Comparison of ENCODE assay signal across 1 cellular context in the genomic region with DNA sequence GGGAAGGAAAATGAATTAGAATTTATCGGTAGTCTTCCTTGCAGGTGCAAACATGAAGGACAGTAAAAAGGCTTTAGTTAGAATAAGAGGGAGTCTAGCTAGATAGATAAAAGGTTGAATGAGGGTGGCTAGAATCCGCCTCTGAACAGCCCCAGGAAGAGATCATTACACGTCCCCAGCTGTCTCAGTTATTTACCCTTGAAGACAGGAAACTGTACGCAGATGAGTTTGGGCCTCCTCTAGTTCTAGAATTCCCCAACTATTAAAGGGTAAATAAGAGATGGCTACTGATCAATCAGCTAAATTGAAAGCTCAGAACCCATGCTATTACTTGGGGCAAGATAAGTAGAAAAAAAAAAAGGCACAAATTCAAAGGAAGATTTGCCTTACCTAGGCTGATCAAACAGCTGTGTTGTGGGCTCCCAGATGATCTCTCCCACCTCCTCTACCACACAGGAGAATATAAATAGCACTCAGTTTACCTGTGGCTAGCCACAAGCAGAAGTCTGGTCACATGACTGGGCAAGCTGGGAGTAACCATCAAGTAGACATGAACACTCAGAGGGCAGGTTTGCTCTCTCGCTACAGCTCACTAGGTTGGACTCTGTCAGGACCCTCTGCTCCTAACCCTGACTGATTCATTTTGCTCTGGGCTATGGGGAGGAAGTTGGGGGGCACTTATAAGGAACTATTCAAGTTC.
A peak's percentile ranks its signal among the peaks of the same experiment; 100 is the strongest.
TF ChIP-seq lines count a peak whose summit lies in the region.

No MANE protein-coding gene starts in this region.

TF ChIP-seq in GM12878, 131 proteins besides CTCF, POLR2A, EP300 and RAD21 (continued from another document):
- TF ChIP-seq CEBPZ (IDR thresholded peaks at IDR 0.05; ENCODE audit: low read depth, low read length): no peak
- TF ChIP-seq ZNF274 (IDR thresholded peaks at IDR 0.05; ENCODE audit: insufficient read depth, insufficient read length): no peak
- no peak for TF ChIP-seq YBX1 (IDR thresholded peaks at IDR 0.05)
- TF ChIP-seq PKNOX1 (IDR thresholded peaks at IDR 0.05): no peak
- TF ChIP-seq, protein P1, sequence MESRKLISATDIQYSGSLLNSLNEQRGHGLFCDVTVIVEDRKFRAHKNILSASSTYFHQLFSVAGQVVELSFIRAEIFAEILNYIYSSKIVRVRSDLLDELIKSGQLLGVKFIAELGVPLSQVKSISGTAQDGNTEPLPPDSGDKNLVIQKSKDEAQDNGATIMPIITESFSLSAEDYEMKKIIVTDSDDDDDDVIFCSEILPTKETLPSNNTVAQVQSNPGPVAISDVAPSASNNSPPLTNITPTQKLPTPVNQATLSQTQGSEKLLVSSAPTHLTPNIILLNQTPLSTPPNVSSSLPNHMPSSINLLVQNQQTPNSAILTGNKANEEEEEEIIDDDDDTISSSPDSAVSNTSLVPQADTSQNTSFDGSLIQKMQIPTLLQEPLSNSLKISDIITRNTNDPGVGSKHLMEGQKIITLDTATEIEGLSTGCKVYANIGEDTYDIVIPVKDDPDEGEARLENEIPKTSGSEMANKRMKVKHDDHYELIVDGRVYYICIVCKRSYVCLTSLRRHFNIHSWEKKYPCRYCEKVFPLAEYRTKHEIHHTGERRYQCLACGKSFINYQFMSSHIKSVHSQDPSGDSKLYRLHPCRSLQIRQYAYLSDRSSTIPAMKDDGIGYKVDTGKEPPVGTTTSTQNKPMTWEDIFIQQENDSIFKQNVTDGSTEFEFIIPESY (IDR thresholded peaks at IDR 0.05): no peak
- no peak for TF ChIP-seq CHD1 (IDR thresholded peaks at IDR 0.05; ENCODE audit: low read depth, low read length)
- no peak for TF ChIP-seq ZNF622 (IDR thresholded peaks at IDR 0.05)
- TF ChIP-seq E2F4 (IDR thresholded peaks at IDR 0.05; ENCODE audit: low read depth, low read length): no peak
- TF ChIP-seq YY1 (IDR thresholded peaks at IDR 0.05; ENCODE audit: low read depth, low read length): no peak
- TF ChIP-seq KLF5 (IDR thresholded peaks at IDR 0.05; ENCODE audit: partially characterized antibody): no peak
- TF ChIP-seq WRNIP1 (IDR thresholded peaks at IDR 0.05; ENCODE audit: borderline replicate concordance, low read depth, low read length): no peak
- TF ChIP-seq, protein P2, sequence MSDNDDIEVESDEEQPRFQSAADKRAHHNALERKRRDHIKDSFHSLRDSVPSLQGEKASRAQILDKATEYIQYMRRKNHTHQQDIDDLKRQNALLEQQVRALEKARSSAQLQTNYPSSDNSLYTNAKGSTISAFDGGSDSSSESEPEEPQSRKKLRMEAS (IDR thresholded peaks at IDR 0.05; ENCODE audit: low read depth, low read length): no peak
- TF ChIP-seq TAF1 (IDR thresholded peaks at IDR 0.05; ENCODE audit: borderline replicate concordance, low read depth, low read length): no peak
- peak; percentile 79 for TF ChIP-seq CREM (IDR thresholded peaks at IDR 0.05; ENCODE audit: low read depth)
- TF ChIP-seq SREBF1 (IDR thresholded peaks at IDR 0.05; ENCODE audit: low read length): no peak
- TF ChIP-seq PML (IDR thresholded peaks at IDR 0.05; ENCODE audit: low read length): no peak
- TF ChIP-seq ZNF592 (IDR thresholded peaks at IDR 0.05): no peak
- TF ChIP-seq, protein P3, sequence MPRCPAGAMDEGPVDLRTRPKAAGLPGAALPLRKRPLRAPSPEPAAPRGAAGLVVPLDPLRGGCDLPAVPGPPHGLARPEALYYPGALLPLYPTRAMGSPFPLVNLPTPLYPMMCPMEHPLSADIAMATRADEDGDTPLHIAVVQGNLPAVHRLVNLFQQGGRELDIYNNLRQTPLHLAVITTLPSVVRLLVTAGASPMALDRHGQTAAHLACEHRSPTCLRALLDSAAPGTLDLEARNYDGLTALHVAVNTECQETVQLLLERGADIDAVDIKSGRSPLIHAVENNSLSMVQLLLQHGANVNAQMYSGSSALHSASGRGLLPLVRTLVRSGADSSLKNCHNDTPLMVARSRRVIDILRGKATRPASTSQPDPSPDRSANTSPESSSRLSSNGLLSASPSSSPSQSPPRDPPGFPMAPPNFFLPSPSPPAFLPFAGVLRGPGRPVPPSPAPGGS (IDR thresholded peaks at IDR 0.05; ENCODE audit: borderline replicate concordance, insufficient read depth, low read depth, low read length, poor library complexity, severe bottlenecking): no peak
TF ChIP-seq in GM12878: peak in this region for 44.
